In genomic region chr12:112549031-112549430, GRCh38 we compare ENCODE assay signal across 1 cellular context.
TF ChIP-seq lines count a peak whose summit lies in the region.

No MANE protein-coding gene starts in this region.

TF ChIP-seq in GM23338, 12 proteins besides CTCF, POLR2A, EP300 and RAD21 (continued from another document):
- TF ChIP-seq ZNF462 (CRISPR knock-in tag; IDR thresholded peaks at IDR 0.05) (no peak), ZNF114 (CRISPR knock-in tag; IDR thresholded peaks at IDR 0.05) (no peak), REST (IDR thresholded peaks at IDR 0.05; ENCODE audit: unreplicated experiment) (no peak), ZNF331 (CRISPR knock-in tag; IDR thresholded peaks at IDR 0.05; ENCODE audit: low read depth) (no peak), STAT1 (IDR thresholded peaks at IDR 0.05; ENCODE audit: unreplicated experiment) (no peak), EZH2 (IDR thresholded peaks at IDR 0.05; ENCODE audit: low read depth, unreplicated experiment) (no peak)
